In the genomic region with DNA sequence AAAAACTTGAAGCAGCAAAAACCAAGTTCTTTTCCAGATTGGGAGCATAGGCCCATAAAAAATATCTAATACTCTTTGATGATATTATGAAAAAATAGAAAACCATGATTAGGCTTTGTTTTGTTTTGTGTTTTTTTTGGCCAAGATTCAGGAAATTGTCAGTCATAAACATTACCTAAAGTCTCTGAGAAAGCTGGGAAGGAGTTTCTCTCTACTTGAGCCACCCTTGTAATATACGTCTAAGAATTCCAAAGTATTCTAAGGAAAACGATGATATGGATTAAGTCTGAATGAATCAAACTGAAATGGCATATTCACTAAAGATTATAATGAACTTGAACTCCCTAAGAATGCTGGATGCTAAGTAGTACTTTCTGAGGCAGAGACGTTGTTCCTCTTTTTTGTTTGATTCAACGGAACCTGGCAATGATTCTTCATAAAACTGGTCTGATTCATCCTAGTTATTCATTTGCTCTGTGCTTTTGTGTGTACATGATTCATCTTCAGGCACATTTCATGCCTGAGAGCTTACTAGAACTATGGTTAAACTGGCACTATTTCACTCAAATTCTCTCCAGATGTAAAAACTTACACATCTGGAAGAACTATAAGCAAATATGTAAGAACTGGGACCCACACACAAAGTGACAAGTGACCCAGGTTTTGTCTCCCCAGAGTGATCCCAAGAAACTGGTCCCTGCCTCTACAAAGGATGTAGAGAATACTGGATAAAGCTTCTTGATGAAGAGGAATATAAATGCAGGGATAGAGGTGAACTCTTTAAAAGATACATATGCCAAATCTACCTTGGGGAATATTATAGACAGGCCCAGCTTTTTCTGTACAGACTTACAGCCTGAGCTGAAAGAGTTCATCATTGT, we compare ENCODE assay signal across 2 cellular contexts.
TF ChIP-seq lines count a peak whose summit lies in the region.

No MANE protein-coding gene starts in this region.

TF ChIP-seq in SK-N-SH, 30 proteins besides CTCF, POLR2A, EP300 and RAD21 (continued from another document):
- TF ChIP-seq NFIC (IDR thresholded peaks at IDR 0.05; ENCODE audit: borderline replicate concordance) (peak; percentile 55), CHD2 (IDR thresholded peaks at IDR 0.05; ENCODE audit: low read length, partially characterized antibody) (no peak), JUND (IDR thresholded peaks at IDR 0.05) (peak; percentile 93)
- TF ChIP-seq, protein P1, sequence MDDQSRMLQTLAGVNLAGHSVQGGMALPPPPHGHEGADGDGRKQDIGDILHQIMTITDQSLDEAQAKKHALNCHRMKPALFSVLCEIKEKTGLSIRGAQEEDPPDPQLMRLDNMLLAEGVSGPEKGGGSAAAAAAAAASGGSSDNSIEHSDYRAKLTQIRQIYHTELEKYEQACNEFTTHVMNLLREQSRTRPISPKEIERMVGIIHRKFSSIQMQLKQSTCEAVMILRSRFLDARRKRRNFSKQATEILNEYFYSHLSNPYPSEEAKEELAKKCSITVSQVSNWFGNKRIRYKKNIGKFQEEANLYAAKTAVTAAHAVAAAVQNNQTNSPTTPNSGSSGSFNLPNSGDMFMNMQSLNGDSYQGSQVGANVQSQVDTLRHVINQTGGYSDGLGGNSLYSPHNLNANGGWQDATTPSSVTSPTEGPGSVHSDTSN (IDR thresholded peaks at IDR 0.05) = peak; percentile 64; the same call in 1 of the 2 replicates

TF ChIP-seq in GM23338, 12 proteins besides CTCF, POLR2A, EP300 and RAD21 (continued from another document):
- TF ChIP-seq, protein P2, sequence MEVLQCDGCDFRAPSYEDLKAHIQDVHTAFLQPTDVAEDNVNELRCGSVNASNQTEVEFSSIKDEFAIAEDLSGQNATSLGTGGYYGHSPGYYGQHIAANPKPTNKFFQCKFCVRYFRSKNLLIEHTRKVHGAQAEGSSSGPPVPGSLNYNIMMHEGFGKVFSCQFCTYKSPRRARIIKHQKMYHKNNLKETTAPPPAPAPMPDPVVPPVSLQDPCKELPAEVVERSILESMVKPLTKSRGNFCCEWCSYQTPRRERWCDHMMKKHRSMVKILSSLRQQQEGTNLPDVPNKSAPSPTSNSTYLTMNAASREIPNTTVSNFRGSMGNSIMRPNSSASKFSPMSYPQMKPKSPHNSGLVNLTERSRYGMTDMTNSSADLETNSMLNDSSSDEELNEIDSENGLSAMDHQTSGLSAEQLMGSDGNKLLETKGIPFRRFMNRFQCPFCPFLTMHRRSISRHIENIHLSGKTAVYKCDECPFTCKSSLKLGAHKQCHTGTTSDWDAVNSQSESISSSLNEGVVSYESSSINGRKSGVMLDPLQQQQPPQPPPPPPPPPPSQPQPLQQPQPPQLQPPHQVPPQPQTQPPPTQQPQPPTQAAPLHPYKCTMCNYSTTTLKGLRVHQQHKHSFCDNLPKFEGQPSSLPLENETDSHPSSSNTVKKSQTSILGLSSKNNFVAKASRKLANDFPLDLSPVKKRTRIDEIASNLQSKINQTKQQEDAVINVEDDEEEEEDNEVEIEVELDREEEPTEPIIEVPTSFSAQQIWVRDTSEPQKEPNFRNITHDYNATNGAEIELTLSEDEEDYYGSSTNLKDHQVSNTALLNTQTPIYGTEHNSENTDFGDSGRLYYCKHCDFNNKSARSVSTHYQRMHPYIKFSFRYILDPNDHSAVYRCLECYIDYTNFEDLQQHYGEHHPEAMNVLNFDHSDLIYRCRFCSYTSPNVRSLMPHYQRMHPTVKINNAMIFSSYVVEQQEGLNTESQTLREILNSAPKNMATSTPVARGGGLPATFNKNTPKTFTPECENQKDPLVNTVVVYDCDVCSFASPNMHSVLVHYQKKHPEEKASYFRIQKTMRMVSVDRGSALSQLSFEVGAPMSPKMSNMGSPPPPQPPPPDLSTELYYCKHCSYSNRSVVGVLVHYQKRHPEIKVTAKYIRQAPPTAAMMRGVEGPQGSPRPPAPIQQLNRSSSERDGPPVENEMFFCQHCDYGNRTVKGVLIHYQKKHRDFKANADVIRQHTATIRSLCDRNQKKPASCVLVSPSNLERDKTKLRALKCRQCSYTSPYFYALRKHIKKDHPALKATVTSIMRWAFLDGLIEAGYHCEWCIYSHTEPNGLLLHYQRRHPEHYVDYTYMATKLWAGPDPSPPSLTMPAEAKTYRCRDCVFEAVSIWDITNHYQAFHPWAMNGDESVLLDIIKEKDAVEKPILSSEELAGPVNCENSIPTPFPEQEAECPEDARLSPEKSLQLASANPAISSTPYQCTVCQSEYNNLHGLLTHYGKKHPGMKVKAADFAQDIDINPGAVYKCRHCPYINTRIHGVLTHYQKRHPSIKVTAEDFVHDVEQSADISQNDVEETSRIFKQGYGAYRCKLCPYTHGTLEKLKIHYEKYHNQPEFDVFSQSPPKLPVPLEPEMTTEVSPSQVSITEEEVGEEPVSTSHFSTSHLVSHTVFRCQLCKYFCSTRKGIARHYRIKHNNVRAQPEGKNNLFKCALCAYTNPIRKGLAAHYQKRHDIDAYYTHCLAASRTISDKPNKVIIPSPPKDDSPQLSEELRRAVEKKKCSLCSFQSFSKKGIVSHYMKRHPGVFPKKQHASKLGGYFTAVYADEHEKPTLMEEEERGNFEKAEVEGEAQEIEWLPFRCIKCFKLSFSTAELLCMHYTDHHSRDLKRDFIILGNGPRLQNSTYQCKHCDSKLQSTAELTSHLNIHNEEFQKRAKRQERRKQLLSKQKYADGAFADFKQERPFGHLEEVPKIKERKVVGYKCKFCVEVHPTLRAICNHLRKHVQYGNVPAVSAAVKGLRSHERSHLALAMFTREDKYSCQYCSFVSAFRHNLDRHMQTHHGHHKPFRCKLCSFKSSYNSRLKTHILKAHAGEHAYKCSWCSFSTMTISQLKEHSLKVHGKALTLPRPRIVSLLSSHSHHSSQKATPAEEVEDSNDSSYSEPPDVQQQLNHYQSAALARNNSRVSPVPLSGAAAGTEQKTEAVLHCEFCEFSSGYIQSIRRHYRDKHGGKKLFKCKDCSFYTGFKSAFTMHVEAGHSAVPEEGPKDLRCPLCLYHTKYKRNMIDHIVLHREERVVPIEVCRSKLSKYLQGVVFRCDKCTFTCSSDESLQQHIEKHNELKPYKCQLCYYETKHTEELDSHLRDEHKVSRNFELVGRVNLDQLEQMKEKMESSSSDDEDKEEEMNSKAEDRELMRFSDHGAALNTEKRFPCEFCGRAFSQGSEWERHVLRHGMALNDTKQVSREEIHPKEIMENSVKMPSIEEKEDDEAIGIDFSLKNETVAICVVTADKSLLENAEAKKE (CRISPR knock-in tag; IDR thresholded peaks at IDR 0.05) = no peak
- TF ChIP-seq ZNF331 (CRISPR knock-in tag; IDR thresholded peaks at IDR 0.05; ENCODE audit: low read depth) (no peak), ZNF114 (CRISPR knock-in tag; IDR thresholded peaks at IDR 0.05) (no peak), EZH2 (IDR thresholded peaks at IDR 0.05; ENCODE audit: low read depth, unreplicated experiment) (no peak), EZH2phosphoT487 (IDR thresholded peaks at IDR 0.05; ENCODE audit: unreplicated experiment) (no peak), JUNB (IDR thresholded peaks at IDR 0.05; ENCODE audit: unreplicated experiment) (no peak), POLR2AphosphoS5 (IDR thresholded peaks at IDR 0.05; ENCODE audit: low read depth) (no peak)
- TF ChIP-seq, protein P3, sequence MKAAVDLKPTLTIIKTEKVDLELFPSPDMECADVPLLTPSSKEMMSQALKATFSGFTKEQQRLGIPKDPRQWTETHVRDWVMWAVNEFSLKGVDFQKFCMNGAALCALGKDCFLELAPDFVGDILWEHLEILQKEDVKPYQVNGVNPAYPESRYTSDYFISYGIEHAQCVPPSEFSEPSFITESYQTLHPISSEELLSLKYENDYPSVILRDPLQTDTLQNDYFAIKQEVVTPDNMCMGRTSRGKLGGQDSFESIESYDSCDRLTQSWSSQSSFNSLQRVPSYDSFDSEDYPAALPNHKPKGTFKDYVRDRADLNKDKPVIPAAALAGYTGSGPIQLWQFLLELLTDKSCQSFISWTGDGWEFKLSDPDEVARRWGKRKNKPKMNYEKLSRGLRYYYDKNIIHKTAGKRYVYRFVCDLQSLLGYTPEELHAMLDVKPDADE (IDR thresholded peaks at IDR 0.05) = no peak
